In genomic region chr17:43849116-43849515, GRCh38 we compare ENCODE assay signal across 26 cellular contexts. TPM values are rescaled to one million over a fixed set of nuclear protein-coding genes. Genes with fewer than 3 reads are reported as not detected.
"Had no signal": no experiment of that assay in that cellular context is flagged by ENCODE, and none has a peak within 500 bp of the region (broad histone marks: within the 10 kb centered on the region; RNA-seq: fewer than 3 reads in every experiment).

No MANE protein-coding gene starts in this region.

- H3K36me3 Mint-ChIP-seq: activated CD4-positive, alpha-beta memory T cell treated with anti-CD3 and anti-CD28 coated beads for 36 hours; activated naive CD4-positive, alpha-beta T cell treated with anti-CD3 and anti-CD28 coated beads, Interleukin-2, amount 50 U/mL, for 72 hours had no signal

- H3K27ac ChIP-seq: ascending aorta, body of pancreas, VCaP had no signal

- H3K4me3 ChIP-seq: ascending aorta, body of pancreas had no signal

- H3K9me3 Mint-ChIP-seq: activated CD4-positive, alpha-beta memory T cell treated with anti-CD3 and anti-CD28 coated beads for 36 hours; activated CD4-positive, alpha-beta T cell treated with anti-CD3 and anti-CD28 coated beads, Interleukin-2, amount 10 ng/mL, durations not matched to agents 7 days and 5 days; activated naive CD4-positive, alpha-beta T cell treated with anti-CD3 and anti-CD28 coated beads, Interleukin-2, amount 50 U/mL, for 72 hours; activated naive CD8-positive, alpha-beta T cell treated with anti-CD3 and anti-CD28 coated beads, Interleukin-2, amount 50 U/mL, for 24 hours; activated T-cell treated with anti-CD3 and anti-CD28 coated beads, Interleukin-2, amount 50 U/mL, for 4 hours had no signal

- H3K9me3 ChIP-seq: ascending aorta, body of pancreas had no signal

- H3K4me1 Mint-ChIP-seq: activated CD4-positive, alpha-beta T cell treated with anti-CD3 and anti-CD28 coated beads, Interleukin-2, amount 10 ng/mL, durations not matched to agents 7 days and 5 days; activated naive CD8-positive, alpha-beta T cell treated with anti-CD3 and anti-CD28 coated beads, Interleukin-2, amount 50 U/mL, for 24 hours had no signal

- H3K27me3 ChIP-seq: ascending aorta, body of pancreas had no signal

- DNase-seq: activated CD4-positive, alpha-beta memory T cell treated with anti-CD3 and anti-CD28 coated beads for 36 hours; activated CD4-positive, alpha-beta T cell treated with anti-CD3 and anti-CD28 coated beads, Interleukin-2, amount 10 ng/mL, durations not matched to agents 7 days and 5 days; activated CD4-positive, CD25-positive, alpha-beta regulatory T cell; activated CD8-positive, alpha-beta memory T cell treated with anti-CD3 and anti-CD28 coated beads for 24 hours; activated effector memory CD4-positive, alpha-beta T cell treated with anti-CD3 and anti-CD28 coated beads, Interleukin-2, amount 50 U/mL, for 16 hours; activated naive CD4-positive, alpha-beta T cell treated with Interleukin-2 at 50 U/mL for 16 hours; activated naive CD8-positive, alpha-beta T cell treated with anti-CD3 and anti-CD28 coated beads, Interleukin-2, amount 50 U/mL, for 24 hours; activated T-cell treated with anti-CD3 and anti-CD28 coated beads, Interleukin-2, amount 50 U/mL, for 4 hours; amniotic stem cell; body of pancreas; MM.1S; NCI-H1105; NCI-H1436; NCI-H1694 treated with DMSO at 0.1 percent for 48 hours; NCI-H2029 treated with DMSO at 0.1 percent for 48 hours; NCI-H345; NCI-H510A; NCI-H526 treated with DMSO at 0.1 percent for 48 hours; NCI-H82; OCI-M1; SIG-M5; T-helper 17 cell; T-helper 9 cell had no signal

- H3K27ac Mint-ChIP-seq: activated CD4-positive, alpha-beta memory T cell treated with anti-CD3 and anti-CD28 coated beads for 36 hours; activated CD4-positive, alpha-beta T cell treated with anti-CD3 and anti-CD28 coated beads, Interleukin-2, amount 10 ng/mL, durations not matched to agents 7 days and 5 days; activated naive CD4-positive, alpha-beta T cell treated with anti-CD3 and anti-CD28 coated beads, Interleukin-2, amount 50 U/mL, for 72 hours; activated naive CD8-positive, alpha-beta T cell treated with anti-CD3 and anti-CD28 coated beads, Interleukin-2, amount 50 U/mL, for 24 hours; T-helper 17 cell had no signal

- H3K36me3 ChIP-seq: ascending aorta had no signal

- ATAC-seq: activated naive CD4-positive, alpha-beta T cell treated with anti-CD3 and anti-CD28 coated beads, Interleukin-2, amount 50 U/mL, for 72 hours; activated naive CD8-positive, alpha-beta T cell treated with anti-CD3 and anti-CD28 coated beads, Interleukin-2, amount 50 U/mL, for 24 hours; activated T-cell treated with anti-CD3 and anti-CD28 coated beads, Interleukin-2, amount 50 U/mL, for 4 hours; body of pancreas; T-helper 17 cell had no signal

- H3K4me3 Mint-ChIP-seq: activated CD4-positive, alpha-beta memory T cell treated with anti-CD3 and anti-CD28 coated beads for 36 hours; activated CD4-positive, alpha-beta T cell treated with anti-CD3 and anti-CD28 coated beads, Interleukin-2, amount 10 ng/mL, durations not matched to agents 7 days and 5 days; activated naive CD8-positive, alpha-beta T cell treated with anti-CD3 and anti-CD28 coated beads, Interleukin-2, amount 50 U/mL, for 24 hours; activated T-cell treated with anti-CD3 and anti-CD28 coated beads, Interleukin-2, amount 50 U/mL, for 4 hours; T-helper 17 cell had no signal

RNA-seq across cellular contexts. Expression of gene CD300LG, which starts 2.1 kb away (rescaled TPM):
- total RNA-seq: activated CD4-positive, alpha-beta memory T cell treated with anti-CD3 and anti-CD28 coated beads for 36 hours; activated CD4-positive, alpha-beta T cell treated with anti-CD3 and anti-CD28 coated beads, Interleukin-2, amount 10 ng/mL, durations not matched to agents 7 days and 5 days; activated naive CD4-positive, alpha-beta T cell treated with anti-CD3 and anti-CD28 coated beads, Interleukin-2, amount 50 U/mL, for 72 hours; activated T-cell treated with anti-CD3 and anti-CD28 coated beads, Interleukin-2, amount 50 U/mL, for 4 hours; T-helper 17 cell had no signal

RNA-seq across cellular contexts. Expression of gene MPP3, which starts 16.2 kb away (rescaled TPM):
- total RNA-seq: activated CD4-positive, alpha-beta T cell treated with anti-CD3 and anti-CD28 coated beads, Interleukin-2, amount 10 ng/mL, durations not matched to agents 7 days and 5 days had no signal
